In genomic region chr11:68628837-68629236, GRCh38 we compare ENCODE assay signal across 8 cellular contexts. TPM values are rescaled to one million over a fixed set of nuclear protein-coding genes. Genes with fewer than 3 reads are reported as not detected.
"Had no signal": no experiment of that assay in that cellular context is flagged by ENCODE, and none has a peak within 500 bp of the region (broad histone marks: within the 10 kb centered on the region; RNA-seq: fewer than 3 reads in every experiment).

No MANE protein-coding gene starts in this region.

RNA-seq across cellular contexts. Expression of gene GAL, which starts 55.5 kb away (rescaled TPM):
- total RNA-seq: left ventricle myocardium superior; lower lobe of right lung; mononuclear cell; mucosa of gallbladder; myocyte; naive thymus-derived CD4-positive, alpha-beta T cell had no signal
- polyA plus RNA-seq: immature natural killer cell; liver; naive thymus-derived CD4-positive, alpha-beta T cell had no signal
